Comparison of ENCODE assay signal across 12 cellular contexts in the genomic region with DNA sequence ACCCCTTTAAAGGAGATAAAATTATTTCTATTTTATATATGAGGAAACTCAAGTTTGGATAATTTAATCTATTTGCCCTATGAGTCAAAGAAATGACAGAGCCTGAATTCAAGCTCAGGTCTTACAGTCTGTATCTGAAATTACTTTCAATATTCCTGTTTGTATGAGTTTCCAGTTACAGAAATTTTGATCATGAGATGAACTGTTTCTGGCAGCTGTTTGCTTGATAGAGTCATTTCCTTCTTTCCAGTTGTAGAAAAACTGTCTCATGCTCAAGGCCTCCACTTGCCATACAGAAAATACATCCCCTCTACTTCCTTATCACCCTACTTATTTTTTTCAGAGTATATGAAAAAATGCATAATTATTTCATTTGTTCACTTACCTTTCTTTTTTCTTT.
A peak's percentile ranks its signal among the peaks of the same experiment; 100 is the strongest.
DNase-seq lines count a peak whose midpoint lies in the region; ATAC-seq lines count a peak whose summit lies in the region.
"Had no signal": no experiment of that assay in that cellular context is flagged by ENCODE, and none has a peak within 500 bp of the region (broad histone marks: within the 10 kb centered on the region; RNA-seq: fewer than 3 reads in every experiment).

No MANE protein-coding gene starts in this region.

- peak; percentile 62 to 76 for ATAC-seq in activated CD4-positive, CD25-positive, alpha-beta regulatory T cell treated with anti-CD3 and anti-CD28 coated beads, Interleukin-2, amount 50 U/mL, for 24 hours
- no peak for ATAC-seq in GM21529 (IDR thresholded peaks at IDR 0.05; ENCODE audit: unreplicated experiment)
- ATAC-seq: gastrocnemius medialis, left cardiac atrium had no signal

- no peak for DNase-seq in activated CD4-positive, CD25-positive, alpha-beta regulatory T cell (lab: John Stamatoyannopoulos, UW)
- DNase-seq in NCI-H226 = peak; percentile 56
- DNase-seq in dermis microvascular lymphatic vessel endothelial cell (ENCODE audit: low read depth in 2 of 2) = peak; percentile 18 to 74
- peak; percentile 19 for DNase-seq in pulmonary artery endothelial cell (ENCODE audit: low read depth, low spot score)
- DNase-seq in NCI-H2171 (lab: John Stamatoyannopoulos, UW) = no peak
- no peak for DNase-seq in NCI-H82 (lab: John Stamatoyannopoulos, UW)
- DNase-seq: gastrocnemius medialis, left cardiac atrium, NCI-H1105, RPMI8226 had no signal

Comparison
In these comparisons a context has a peak if more than half of its experiments do, and no peak if none do; other contexts are left out.
1. DNase-seq: peak in NCI-H226 (single experiment), dermis microvascular lymphatic vessel endothelial cell (2 of 2) and pulmonary artery endothelial cell (single experiment); none in activated CD4-positive, CD25-positive, alpha-beta regulatory T cell (0 of 4), NCI-H2171 (single experiment) and NCI-H82 (single experiment).